8 cellular contexts compared by ENCODE assay signal in genomic region chr9:121285835-121286687, GRCh38. TPM values are rescaled to one million over a fixed set of nuclear protein-coding genes. Genes with fewer than 3 reads are reported as not detected.
DNase-seq lines count a peak whose midpoint lies in the region; ATAC-seq and TF ChIP-seq lines count a peak whose summit lies in the region.

No MANE protein-coding gene starts in this region.

- ATAC-seq in GM19452 (IDR thresholded peaks at IDR 0.05; ENCODE audit: unreplicated experiment) = no peak
- ATAC-seq in naive thymus-derived CD8-positive, alpha-beta T cell = no peak

- no peak for TF ChIP-seq CTCF in HEK293 (tag by site-specific recombination; IDR thresholded peaks at IDR 0.05)
- TF ChIP-seq CTCF in parathyroid adenoma (IDR thresholded peaks at IDR 0.05) = no peak

- peak overlapping the region in 3 of 10 donors; percentile 20 to 47 (median 45) for H3K27ac Mint-ChIP-seq in naive thymus-derived CD8-positive, alpha-beta T cell
- H3K27ac Mint-ChIP-seq in activated naive CD4-positive, alpha-beta T cell treated with anti-CD3 and anti-CD28 coated beads for 36 hours = no peak overlapping the region

- H3K36me3 Mint-ChIP-seq in naive thymus-derived CD8-positive, alpha-beta T cell = peaks cover 0 to 4% (median 0%) of the 10 kb centered on the region in 3 donors
- no peaks in the 10 kb centered on the region for H3K36me3 Mint-ChIP-seq in activated naive CD4-positive, alpha-beta T cell treated with anti-CD3 and anti-CD28 coated beads for 36 hours (ENCODE audit: low read depth)

- H3K4me1 Mint-ChIP-seq in naive thymus-derived CD8-positive, alpha-beta T cell = peaks cover 0 to 42% (median 5%) of the 10 kb centered on the region in 4 donors
- H3K4me1 Mint-ChIP-seq in activated naive CD4-positive, alpha-beta T cell treated with anti-CD3 and anti-CD28 coated beads for 36 hours (ENCODE audit: low read depth) = peaks cover 12% of the 10 kb centered on the region

- H2AFZ ChIP-seq in parathyroid adenoma = no peak overlapping the region

- peaks cover 11% of the 10 kb centered on the region; the same call in 1 of the 2 replicates for H3K4me1 ChIP-seq in HEK293 (ENCODE audit: control insufficient read depth, insufficient read depth, low read length)
- H3K4me1 ChIP-seq in parathyroid adenoma = peaks cover 12% of the 10 kb centered on the region

- H3K27me3 ChIP-seq in parathyroid adenoma (ENCODE audit: control insufficient read depth, insufficient read depth, low read length) = no peaks in the 10 kb centered on the region

- peak overlapping the region; percentile 28 for H3K4me2 ChIP-seq in parathyroid adenoma (ENCODE audit: low read length)

- intact Hi-C loops in activated naive CD4-positive, alpha-beta T cell treated with anti-CD3 and anti-CD28 coated beads for 36 hours (cut with micrococcal nuclease) = no loop called here

- H3K4me3 ChIP-seq in HEK293 (ENCODE audit: low read depth, low read length) (peak overlapping the region; percentile 19), parathyroid adenoma (ENCODE audit: low read depth, low read length) (no peak overlapping the region)

- no peaks in the 10 kb centered on the region for H3K36me3 ChIP-seq in HEK293 (ENCODE audit: control insufficient read depth in 2 of 2, insufficient read depth in 1 of 2, low read length in 2 of 2)
- H3K36me3 ChIP-seq in parathyroid adenoma (ENCODE audit: control insufficient read depth, insufficient read depth, low read length) = no peaks in the 10 kb centered on the region

- no peaks in the 10 kb centered on the region for H3K27me3 Mint-ChIP-seq in naive thymus-derived CD8-positive, alpha-beta T cell
- no peaks in the 10 kb centered on the region for H3K27me3 Mint-ChIP-seq in activated naive CD4-positive, alpha-beta T cell treated with anti-CD3 and anti-CD28 coated beads for 36 hours (ENCODE audit: low read depth)

- no peaks in the 10 kb centered on the region for H3K9me3 Mint-ChIP-seq in naive thymus-derived CD8-positive, alpha-beta T cell
- H3K9me3 Mint-ChIP-seq in activated naive CD4-positive, alpha-beta T cell treated with anti-CD3 and anti-CD28 coated beads for 36 hours = no peaks in the 10 kb centered on the region

- H3K27ac ChIP-seq in HEK293 (ENCODE audit: extremely low read depth, low read depth, low read length) = peak overlapping the region; percentile 91
- H3K27ac ChIP-seq in parathyroid adenoma = peak overlapping the region; percentile 72

- no peak overlapping the region for H3K9ac ChIP-seq in parathyroid adenoma

- POLR2A ChIA-PET in HEK293 (lab: Yijun Ruan, JAX) = interaction anchor here (0.6 to 1.7 kb wide), 7 partner anchors 8 to 334 kb away, joined by 3 to 14 read pairs (median 4); partner anchors contain the start of gene GSN
- POLR2A ChIA-PET in naive thymus-derived CD8-positive, alpha-beta T cell (lab: Charles Lee) = interaction anchor here (0.6 kb wide), 1 partner anchor 1959 kb away, joined by 4 read pairs; no protein-coding TSS in a partner anchor

- DNase-seq in UCSD-AML1 (lab: John Stamatoyannopoulos, UW; ENCODE audit: unreplicated experiment) = peak; percentile 80
- DNase-seq in glomerular endothelial cell (ENCODE audit: extremely low read depth, low read depth, low spot score) = peak; percentile 96
- DNase-seq in stimulated activated naive CD4-positive, alpha-beta T cell treated with Interleukin-2 at 50 U/mL for 16 hours (lab: John Stamatoyannopoulos, UW) = no peak
- no peak for DNase-seq in naive thymus-derived CD8-positive, alpha-beta T cell
- DNase-seq in activated naive CD4-positive, alpha-beta T cell treated with anti-CD3 and anti-CD28 coated beads for 36 hours = no peak

- H3K79me2 ChIP-seq in parathyroid adenoma = no peaks in the 10 kb centered on the region

- CTCF ChIA-PET in HEK293 (lab: Yijun Ruan, JAX) = interaction anchor here (0.6 to 6.2 kb wide), 7 partner anchors 8 to 271 kb away, joined by 3 to 42 read pairs (median 6); no protein-coding TSS in a partner anchor
- CTCF ChIA-PET in activated naive CD4-positive, alpha-beta T cell treated with anti-CD3 and anti-CD28 coated beads for 36 hours (lab: Charles Lee) = interaction anchor here (2.1 to 4.3 kb wide), 2 partner anchors 8 to 34 kb away, joined by 12 to 23 read pairs; no protein-coding TSS in a partner anchor

- H3K9me3 ChIP-seq in HEK293 (ENCODE audit: control insufficient read depth, insufficient read depth, low read depth, low read length) (no peaks in the 10 kb centered on the region), parathyroid adenoma (ENCODE audit: control insufficient read depth, low read length) (no peaks in the 10 kb centered on the region)

- no peak overlapping the region for H3K4me3 Mint-ChIP-seq in naive thymus-derived CD8-positive, alpha-beta T cell
- H3K4me3 Mint-ChIP-seq in activated naive CD4-positive, alpha-beta T cell treated with anti-CD3 and anti-CD28 coated beads for 36 hours = no peak overlapping the region

TF ChIP-seq in HEK293, 187 proteins besides CTCF, POLR2A, EP300 and RAD21 (continues in another document):
- TF ChIP-seq ZNF398 (tag by site-specific recombination; IDR thresholded peaks at IDR 0.05) = peak; percentile 33; the same call in 1 of the 2 replicates
- 0 out of 2 replicates have a peak, but pooled peaks have one; percentile 10 for TF ChIP-seq ZBTB11 (tag by site-specific recombination; conservative IDR thresholded peaks at IDR 0.05; ENCODE audit: low read depth)
- TF ChIP-seq ZNF600 (tag by site-specific recombination; IDR thresholded peaks at IDR 0.05) = 0 out of 2 replicates have a peak, but pooled peaks have one; percentile 25
- TF ChIP-seq ZNF23 (tag by site-specific recombination; IDR thresholded peaks at IDR 0.05; ENCODE audit: borderline replicate concordance) = no peak
- peak; percentile 44 for TF ChIP-seq SP2 (tag by site-specific recombination; IDR thresholded peaks at IDR 0.05)
- peak; percentile 83 for TF ChIP-seq GLIS1 (tag by site-specific recombination; IDR thresholded peaks at IDR 0.05)

RNA-seq across cellular contexts. Expression of gene GSN, which starts 18.1 kb away (rescaled TPM):
- total RNA-seq in glomerular endothelial cell = 243 and 255 TPM in 2 replicates
- 1 to 10 TPM; 7.0 to 7.9 TPM for total RNA-seq in naive thymus-derived CD8-positive, alpha-beta T cell
- polyA plus RNA-seq in naive thymus-derived CD8-positive, alpha-beta T cell = 1 to 10 TPM; 2.0 to 3.3 (median 3.0) TPM
- total RNA-seq in activated naive CD4-positive, alpha-beta T cell treated with anti-CD3 and anti-CD28 coated beads for 36 hours = 1 to 10 TPM; 1.1 to 1.2 TPM

Comparison
In these comparisons a context has a peak if more than half of its experiments do, and no peak if none do; other contexts are left out.
1. DNase-seq: peak in UCSD-AML1 (single experiment) and glomerular endothelial cell (single experiment); none in stimulated activated naive CD4-positive, alpha-beta T cell treated with Interleukin-2 at 50 U/mL for 16 hours (single experiment), naive thymus-derived CD8-positive, alpha-beta T cell (0 of 10) and activated naive CD4-positive, alpha-beta T cell treated with anti-CD3 and anti-CD28 coated beads for 36 hours (single experiment).
2. RNA of gene GSN, which starts 18.1 kb away (total RNA-seq): 243 to 255 TPM in glomerular endothelial cell; 7.0 to 7.9 TPM in naive thymus-derived CD8-positive, alpha-beta T cell and 1.1 to 1.2 TPM in activated naive CD4-positive, alpha-beta T cell treated with anti-CD3 and anti-CD28 coated beads for 36 hours; every median in the first group is over 10 times any median in the second.